In genomic region chr13:79918620-79919019, GRCh38 we compare ENCODE assay signal across 27 cellular contexts.
DNase-seq lines count a peak whose midpoint lies in the region; ATAC-seq, FAIRE-seq and TF ChIP-seq lines count a peak whose summit lies in the region.
"Had no signal": no experiment of that assay in that cellular context is flagged by ENCODE, and none has a peak within 500 bp of the region (broad histone marks: within the 10 kb centered on the region; RNA-seq: fewer than 3 reads in every experiment).

No MANE protein-coding gene starts in this region.

- TF ChIP-seq CTCF in foreskin keratinocyte (conservative IDR thresholded peaks at IDR 0.05): no peak
- TF ChIP-seq CTCF in dorsolateral prefrontal cortex (IDR thresholded peaks at IDR 0.05 in 54 of 56, conservative IDR thresholded peaks at IDR 0.05 in 2 of 56; ENCODE audit: low read depth in 1 of 56, partially characterized antibody in 56 of 56): no peak
- no peak for TF ChIP-seq CTCF in tibial artery (IDR thresholded peaks at IDR 0.05)

- ATAC-seq in foreskin keratinocyte: peak; percentile 39
- ATAC-seq in GM21526 (IDR thresholded peaks at IDR 0.05; ENCODE audit: low FRiP score, unreplicated experiment): no peak
- ATAC-seq: activated CD8-positive, alpha-beta memory T cell treated with anti-CD3 and anti-CD28 coated beads, Interleukin-2, amount 10 ng/mL, durations not matched to agents 7 days and 5 days; HCT116; naive thymus-derived CD4-positive, alpha-beta T cell; right cardiac atrium; stimulated activated naive CD8-positive, alpha-beta T cell treated with anti-CD3 and anti-CD28 coated beads, Interleukin-15, Interleukin-2, amounts not matched to agents 100 U/mL and 50 U/mL, for 24 hours had no signal

- H3K9me3 ChIP-seq in SJCRH30 (replicated peaks): peaks cover 19% of the 10 kb centered on the region
- H3K9me3 ChIP-seq in tibial artery: peaks cover 0 to 8% (median 0%) of the 10 kb centered on the region in 3 donors
- H3K9me3 ChIP-seq: ovary, thoracic aorta had no signal

- H3K27ac ChIP-seq in SJCRH30 (peak overlapping the region; percentile 52), foreskin keratinocyte (no peak overlapping the region), dorsolateral prefrontal cortex (no peak overlapping the region), tibial artery (no peak overlapping the region)
- H3K27ac ChIP-seq: cardiac muscle cell, ovary, RWPE1, thoracic aorta, VCaP had no signal

- no peak for TF ChIP-seq POLR2A in H54 (IDR thresholded peaks at IDR 0.05; ENCODE audit: low read depth, low read length)

- no peak overlapping the region for H3K4me3 ChIP-seq in SJCRH30
- no peak overlapping the region for H3K4me3 ChIP-seq in dorsolateral prefrontal cortex
- no peak overlapping the region for H3K4me3 ChIP-seq in tibial artery
- H3K4me3 ChIP-seq: cardiac muscle cell, heart left ventricle, ovary, thoracic aorta had no signal

- H3K27me3 ChIP-seq in SJCRH30 (no peaks in the 10 kb centered on the region), foreskin keratinocyte (no peaks in the 10 kb centered on the region), dorsolateral prefrontal cortex (no peaks in the 10 kb centered on the region), tibial artery (no peaks in the 10 kb centered on the region)
- H3K27me3 ChIP-seq: cardiac muscle cell, heart left ventricle, ovary had no signal

- peak; percentile 12 for DNase-seq in AG08395 (ENCODE audit: low spot score)
- DNase-seq in H54 (ENCODE audit: insufficient read length, low spot score): no peak
- DNase-seq in SJCRH30: peak; percentile 17 to 68
- no peak for DNase-seq in foreskin keratinocyte
- no peak for DNase-seq in dorsolateral prefrontal cortex
- DNase-seq in tibial artery: no peak
- DNase-seq in NCI-H146 treated with DMSO at 0.1 percent for 48 hours (lab: John Stamatoyannopoulos, UW; ENCODE audit: unreplicated experiment): no peak
- DNase-seq: activated CD4-positive, alpha-beta T cell treated with anti-CD3 and anti-CD28 coated beads, Interleukin-2, amount 50 U/mL, for 1 hour; activated CD8-positive, alpha-beta memory T cell treated with anti-CD3 and anti-CD28 coated beads, Interleukin-2, amount 10 ng/mL, durations not matched to agents 7 days and 5 days; activated naive CD4-positive, alpha-beta T cell treated with anti-CD3 and anti-CD28 coated beads, Interleukin-2, amount 10 ng/mL, durations not matched to agents 7 days and 5 days; amygdala; C1 segment of cervical spinal cord; Calu3; heart left ventricle; mesenchymal stem cell; naive thymus-derived CD4-positive, alpha-beta T cell; NCI-H1436 treated with DMSO at 0.1 percent for 48 hours; NCI-H526; ovary; right cardiac atrium; stimulated activated naive CD8-positive, alpha-beta T cell treated with anti-CD3 and anti-CD28 coated beads, Interleukin-15, Interleukin-2, amounts not matched to agents 100 U/mL and 50 U/mL, for 24 hours had no signal

- H3K4me1 ChIP-seq in SJCRH30: peaks cover 22% of the 10 kb centered on the region
- H3K4me1 ChIP-seq in foreskin keratinocyte: no peaks in the 10 kb centered on the region
- no peaks in the 10 kb centered on the region for H3K4me1 ChIP-seq in tibial artery

- intact Hi-C loops in dorsolateral prefrontal cortex (cut with DNase I): no loop called here
- intact Hi-C loops in tibial artery (cut with DNase I; ENCODE audit: low total_unique reads): no loop called here

- peak; percentile 36 for FAIRE-seq in H54 (lab: Jason Lieb, UNC)

- H3K36me3 ChIP-seq in SJCRH30 (no peaks in the 10 kb centered on the region), tibial artery (no peaks in the 10 kb centered on the region)
- H3K36me3 ChIP-seq: cardiac muscle cell, heart left ventricle, ovary, thoracic aorta had no signal

Comparison
In these comparisons a context has a peak if more than half of its experiments do, and no peak if none do; other contexts are left out.
1. DNase-seq: peak in AG08395 (single experiment) and SJCRH30 (2 of 2); none in H54 (single experiment), foreskin keratinocyte (0 of 2), dorsolateral prefrontal cortex (0 of 10), tibial artery (0 of 2) and NCI-H146 treated with DMSO at 0.1 percent for 48 hours (single experiment).